Comparison of ENCODE assay signal across 23 cellular contexts in the genomic region with DNA sequence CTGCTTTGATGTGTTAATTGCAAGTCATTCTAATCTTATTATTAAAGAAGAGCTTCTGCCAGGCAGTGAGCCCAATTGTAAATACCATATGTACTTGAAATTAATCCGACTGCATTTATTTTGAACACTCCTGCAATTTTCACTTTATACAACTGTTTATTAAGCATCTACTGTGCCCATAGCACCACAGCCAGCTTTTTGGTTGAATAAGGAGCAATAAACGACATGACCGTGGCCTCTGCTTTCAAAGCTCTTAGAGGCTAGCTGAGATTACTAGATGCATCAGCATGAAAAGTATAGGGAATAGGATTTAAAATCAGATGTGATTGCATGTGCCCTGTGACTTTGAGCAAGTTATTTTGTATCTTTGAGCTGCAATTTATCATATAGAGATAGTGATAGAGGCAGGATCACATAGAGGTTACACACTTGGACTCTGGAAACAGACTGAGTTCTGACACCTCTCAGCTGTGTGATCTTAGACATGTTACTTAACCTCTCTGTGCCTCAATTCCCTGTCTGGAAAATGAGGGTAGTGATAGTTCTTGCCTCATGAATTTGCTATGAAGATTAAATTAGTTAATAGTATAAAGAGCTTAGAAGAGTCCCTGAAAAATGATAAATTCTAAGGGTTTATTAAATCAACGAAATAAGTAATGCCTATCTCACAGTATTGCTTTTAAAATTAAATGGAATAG.
DNase-seq lines count a peak whose midpoint lies in the region; ATAC-seq, FAIRE-seq and TF ChIP-seq lines count a peak whose summit lies in the region.
"Had no signal": no experiment of that assay in that cellular context is flagged by ENCODE, and none has a peak within 500 bp of the region (broad histone marks: within the 10 kb centered on the region; RNA-seq: fewer than 3 reads in every experiment).

No MANE protein-coding gene starts in this region.

- ATAC-seq in A549 (no peak), K562 (no peak), GM19467 (IDR thresholded peaks at IDR 0.05; ENCODE audit: unreplicated experiment) (no peak), HG02642 (IDR thresholded peaks at IDR 0.05; ENCODE audit: poor library complexity, unreplicated experiment) (no peak), HG02885 (IDR thresholded peaks at IDR 0.05; ENCODE audit: poor library complexity, unreplicated experiment) (no peak)

- no peak for DNase-seq in A549 (ENCODE audit: low read depth in 1 of 2, low spot score in 1 of 2)
- peak; percentile 27 for DNase-seq in NCI-H1694 (lab: John Stamatoyannopoulos, UW)
- DNase-seq in NCI-H82 (lab: John Stamatoyannopoulos, UW), result peak; percentile 82
- no peak for DNase-seq in K562 (ENCODE audit: extremely low read depth in 1 of 4, low spot score in 3 of 4)
- DNase-seq in ecto neural progenitor cell (ENCODE audit: low spot score), result no peak
- DNase-seq: 8988T; C1 segment of cervical spinal cord; CD4-positive, CD25-positive, alpha-beta regulatory T cell; CD8-positive, alpha-beta memory T cell; COR-L47; DMS153; DMS79; GDM1; GOT3; H9; IMR-90; KBM-7 had no signal

- CTCF ChIA-PET in A549 (lab: Yijun Ruan, JAX) (no interaction called here), K562 (lab: Yijun Ruan, JAX; ENCODE audit: low intra/inter-chr PET ratio) (no interaction called here)

- H3K4me2 ChIP-seq in A549 (no peak overlapping the region), K562 (ENCODE audit: insufficient read depth, low read length) (no peak overlapping the region)

- H3K9me3 ChIP-seq in A549 (no peaks in the 10 kb centered on the region), K562 (replicated peaks; ENCODE audit: control insufficient read depth, insufficient read depth, low read depth, low read length) (no peaks in the 10 kb centered on the region)

- H3K9me1 ChIP-seq in K562 (ENCODE audit: control insufficient read depth, insufficient read depth, low read length), result no peaks in the 10 kb centered on the region

- no peak for TF ChIP-seq POLR2A in A549 (IDR thresholded peaks at IDR 0.05; ENCODE audit: low read length)
- no peak for TF ChIP-seq POLR2A in K562 (conservative IDR thresholded peaks at IDR 0.05)

- H3K36me3 ChIP-seq in K562 (ENCODE audit: control insufficient read depth, insufficient read depth, low read length), result no peaks in the 10 kb centered on the region

- FAIRE-seq in A549 (lab: Jason Lieb, UNC), result no peak
- no peak for FAIRE-seq in K562 (lab: Jason Lieb, UNC)
- FAIRE-seq: GM12892, GM18507 had no signal

- H4K20me1 ChIP-seq in K562 (replicated peaks; ENCODE audit: control insufficient read depth, insufficient read depth, low read length), result no peaks in the 10 kb centered on the region

- WGBS in A549 (ENCODE audit: missing lambda C conversion rate), result 35% methylated on average over 4 of the region's 4 CpGs
- 2% methylated on average over 4 of the region's 4 CpGs for WGBS in K562 (ENCODE audit: insufficient coverage, low coverage, missing lambda C conversion rate)

- H3K27me3 ChIP-seq in K562 (ENCODE audit: control insufficient read depth in 2 of 2, insufficient read depth in 2 of 2, low read length in 2 of 2), result peaks cover 0 to 13% of the 10 kb centered on the region in 2 experiments; a peak in 2 of 5 replicates

- TF ChIP-seq CTCF in A549 (IDR thresholded peaks at IDR 0.05), result no peak
- TF ChIP-seq CTCF in K562 (IDR thresholded peaks at IDR 0.05 in 2 of 3, conservative IDR thresholded peaks at IDR 0.05 in 1 of 3; ENCODE audit: insufficient read depth in 2 of 3, low read depth in 1 of 3, low read length in 3 of 3), result no peak

- H3K4me1 ChIP-seq in A549, result no peaks in the 10 kb centered on the region
- H3K4me1 ChIP-seq in K562 (replicated peaks in 1 of 2; ENCODE audit: control insufficient read depth in 2 of 2, insufficient read depth in 2 of 2, low read length in 2 of 2), result no peaks in the 10 kb centered on the region

- H3K9ac ChIP-seq in K562 (ENCODE audit: insufficient read depth in 1 of 2, low read depth in 2 of 2, low read length in 2 of 2), result no peak overlapping the region

- no peak overlapping the region for H3K4me3 ChIP-seq in A549
- H3K4me3 ChIP-seq in K562, result no peak overlapping the region

- H3K27ac ChIP-seq in A549 (no peak overlapping the region), K562 (ENCODE audit: extremely low read depth, low read depth, low read length) (no peak overlapping the region)
- H3K27ac ChIP-seq: HL-60 had no signal

- no peaks in the 10 kb centered on the region for H3K79me2 ChIP-seq in K562 (ENCODE audit: control insufficient read depth, insufficient read depth, low read length)

- TF ChIP-seq RAD21 in A549 (conservative IDR thresholded peaks at IDR 0.05 in 1 of 2, IDR thresholded peaks at IDR 0.05 in 1 of 2) (no peak), K562 (CRISPR knock-in tag; conservative IDR thresholded peaks at IDR 0.05 in 1 of 2, IDR thresholded peaks at IDR 0.05 in 1 of 2) (no peak)

- TF ChIP-seq EP300 in A549 (IDR thresholded peaks at IDR 0.05), result no peak
- no peak for TF ChIP-seq EP300 in K562 (IDR thresholded peaks at IDR 0.05; ENCODE audit: low read length)

- in situ Hi-C loops in K562 (cut with MboI), result no loop called here

- intact Hi-C loops in K562 (cut with micrococcal nuclease), result no loop called here

- POLR2A ChIA-PET in A549 (lab: Yijun Ruan, JAX) (no interaction called here), K562 (lab: Yijun Ruan, JAX) (no interaction called here)

- no TSS peak for BruUV-seq in K562 (replicated peaks; lab: Mats Ljungman, UMichigan)

- no peak overlapping the region for H2AFZ ChIP-seq in K562 (ENCODE audit: low read depth, low read length)

TF ChIP-seq in A549, 52 proteins besides CTCF, POLR2A, EP300 and RAD21:
- TF ChIP-seq NFE2L2 (conservative IDR thresholded peaks at IDR 0.05; ENCODE audit: low read length) (peak; percentile 55; the same call in 1 of the 2 replicates), HOXA7 (CRISPR knock-in tag; IDR thresholded peaks at IDR 0.05) (no peak)

TF ChIP-seq in K562, 482 proteins besides CTCF, POLR2A, EP300 and RAD21:
- TF ChIP-seq ZBTB7A (IDR thresholded peaks at IDR 0.05; ENCODE audit: borderline replicate concordance, control insufficient read depth, low read depth, low read length), result no peak
- TF ChIP-seq, protein P1, sequence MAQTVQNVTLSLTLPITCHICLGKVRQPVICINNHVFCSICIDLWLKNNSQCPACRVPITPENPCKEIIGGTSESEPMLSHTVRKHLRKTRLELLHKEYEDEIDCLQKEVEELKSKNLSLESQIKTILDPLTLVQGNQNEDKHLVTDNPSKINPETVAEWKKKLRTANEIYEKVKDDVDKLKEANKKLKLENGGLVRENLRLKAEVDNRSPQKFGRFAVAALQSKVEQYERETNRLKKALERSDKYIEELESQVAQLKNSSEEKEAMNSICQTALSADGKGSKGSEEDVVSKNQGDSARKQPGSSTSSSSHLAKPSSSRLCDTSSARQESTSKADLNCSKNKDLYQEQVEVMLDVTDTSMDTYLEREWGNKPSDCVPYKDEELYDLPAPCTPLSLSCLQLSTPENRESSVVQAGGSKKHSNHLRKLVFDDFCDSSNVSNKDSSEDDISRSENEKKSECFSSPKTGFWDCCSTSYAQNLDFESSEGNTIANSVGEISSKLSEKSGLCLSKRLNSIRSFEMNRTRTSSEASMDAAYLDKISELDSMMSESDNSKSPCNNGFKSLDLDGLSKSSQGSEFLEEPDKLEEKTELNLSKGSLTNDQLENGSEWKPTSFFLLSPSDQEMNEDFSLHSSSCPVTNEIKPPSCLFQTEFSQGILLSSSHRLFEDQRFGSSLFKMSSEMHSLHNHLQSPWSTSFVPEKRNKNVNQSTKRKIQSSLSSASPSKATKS (CRISPR knock-in tag; IDR thresholded peaks at IDR 0.05), result no peak
- TF ChIP-seq PPARD (CRISPR knock-in tag; IDR thresholded peaks at IDR 0.05), result no peak
- peak; percentile 51 for TF ChIP-seq ZFP36 (IDR thresholded peaks at IDR 0.05; ENCODE audit: low read depth, low read length, partially characterized antibody)
- no peak for TF ChIP-seq KAT8 (IDR thresholded peaks at IDR 0.05; ENCODE audit: low read depth)
- TF ChIP-seq RBM25 (IDR thresholded peaks at IDR 0.05; ENCODE audit: low read depth, low read length, severe bottlenecking), result peak; percentile 81
- TF ChIP-seq ADNP (tag; IDR thresholded peaks at IDR 0.05), result no peak
- no peak for TF ChIP-seq TGIF2 (CRISPR knock-in tag; IDR thresholded peaks at IDR 0.05)
- no peak for TF ChIP-seq ZNF507 (tag; conservative IDR thresholded peaks at IDR 0.05)
- TF ChIP-seq PHB (CRISPR knock-in tag; IDR thresholded peaks at IDR 0.05), result no peak

Comparison
In these comparisons a context has a peak if more than half of its experiments do, and no peak if none do; other contexts are left out.
1. DNase-seq: peak in NCI-H1694 (single experiment) and NCI-H82 (single experiment); none in A549 (0 of 2), K562 (0 of 4) and ecto neural progenitor cell (single experiment).